In genomic region chr6:76495909-76496308, GRCh38 we compare ENCODE assay signal across 35 cellular contexts.
"Had no signal": no experiment of that assay in that cellular context is flagged by ENCODE, and none has a peak within 500 bp of the region (broad histone marks: within the 10 kb centered on the region; RNA-seq: fewer than 3 reads in every experiment).

No MANE protein-coding gene starts in this region.

- H3K4me3 ChIP-seq: esophagus squamous epithelium, heart right ventricle, pancreas, prostate gland, skin epidermis, upper lobe of left lung, vagina had no signal

- ATAC-seq: activated CD8-positive, alpha-beta memory T cell treated with anti-CD3 and anti-CD28 coated beads, Interleukin-2, amount 10 ng/mL, durations not matched to agents 7 days and 5 days; heart right ventricle; naive thymus-derived CD4-positive, alpha-beta T cell; pancreas; sciatic nerve; stimulated activated effector memory CD8-positive, alpha-beta T cell treated with anti-CD3 and anti-CD28 coated beads, Interleukin-12 subunit alpha, Interleukin-12 subunit beta, amount 100 ng/mL, for 72 hours; stimulated activated naive CD8-positive, alpha-beta T cell treated with anti-CD3 and anti-CD28 coated beads, Interleukin-15, amount 100 ng/mL, for 72 hours; WTC11 had no signal

- H3K27me3 Mint-ChIP-seq: activated CD4-positive, alpha-beta memory T cell treated with anti-CD3 and anti-CD28 coated beads, Interleukin-2, amount 10 ng/mL, durations not matched to agents 7 days and 5 days; activated CD4-positive, alpha-beta T cell treated with anti-CD3 and anti-CD28 coated beads, Interleukin-2, amount 10 ng/mL, durations not matched to agents 7 days and 5 days; activated CD8-positive, alpha-beta memory T cell treated with anti-CD3 and anti-CD28 coated beads, Interleukin-2, amount 10 ng/mL, durations not matched to agents 7 days and 5 days; activated naive CD4-positive, alpha-beta T cell treated with anti-CD3 and anti-CD28 coated beads, Interleukin-2, amount 50 U/mL, for 24 hours; central memory CD8-positive, alpha-beta T cell; naive thymus-derived CD4-positive, alpha-beta T cell; stimulated activated naive CD8-positive, alpha-beta T cell treated with anti-CD3 and anti-CD28 coated beads, Interleukin-15, amount 100 ng/mL, for 72 hours had no signal

- H3K36me3 Mint-ChIP-seq: activated CD8-positive, alpha-beta memory T cell treated with anti-CD3 and anti-CD28 coated beads, Interleukin-2, amount 10 ng/mL, durations not matched to agents 7 days and 5 days; activated naive CD4-positive, alpha-beta T cell treated with anti-CD3 and anti-CD28 coated beads, Interleukin-2, amount 50 U/mL, for 24 hours; stimulated activated effector memory CD8-positive, alpha-beta T cell treated with anti-CD3 and anti-CD28 coated beads, Interleukin-12 subunit alpha, Interleukin-12 subunit beta, amount 100 ng/mL, for 72 hours had no signal

- H3K4me3 Mint-ChIP-seq: activated CD4-positive, alpha-beta memory T cell treated with anti-CD3 and anti-CD28 coated beads, Interleukin-2, amount 10 ng/mL, durations not matched to agents 7 days and 5 days; activated CD4-positive, alpha-beta T cell treated with anti-CD3 and anti-CD28 coated beads, Interleukin-2, amount 10 ng/mL, durations not matched to agents 7 days and 5 days; activated CD8-positive, alpha-beta memory T cell treated with anti-CD3 and anti-CD28 coated beads, Interleukin-2, amount 10 ng/mL, durations not matched to agents 7 days and 5 days; activated naive CD4-positive, alpha-beta T cell treated with anti-CD3 and anti-CD28 coated beads, Interleukin-2, amount 50 U/mL, for 24 hours; central memory CD8-positive, alpha-beta T cell; naive thymus-derived CD4-positive, alpha-beta T cell; neural crest cell; stimulated activated effector memory CD8-positive, alpha-beta T cell treated with anti-CD3 and anti-CD28 coated beads, Interleukin-12 subunit alpha, Interleukin-12 subunit beta, amount 100 ng/mL, for 72 hours; stimulated activated naive CD8-positive, alpha-beta T cell treated with anti-CD3 and anti-CD28 coated beads, Interleukin-15, amount 100 ng/mL, for 72 hours; WTC11 had no signal

- FAIRE-seq: bronchial epithelial cell, colon, endometrium, pancreas had no signal

- H3K9me3 ChIP-seq: pancreas, prostate gland, vagina had no signal

- DNase-seq: activated CD4-positive, alpha-beta memory T cell treated with anti-CD3 and anti-CD28 coated beads, Interleukin-2, amount 10 ng/mL, durations not matched to agents 7 days and 5 days; activated CD4-positive, alpha-beta T cell treated with anti-CD3 and anti-CD28 coated beads for 1 hour; activated CD4-positive, alpha-beta T cell treated with anti-CD3 and anti-CD28 coated beads, Interleukin-2, amount 10 ng/mL, durations not matched to agents 7 days and 5 days; activated CD8-positive, alpha-beta memory T cell treated with anti-CD3 and anti-CD28 coated beads, Interleukin-2, amount 10 ng/mL, durations not matched to agents 7 days and 5 days; activated T-cell treated with anti-CD3 and anti-CD28 coated beads, Interleukin-2, amount 50 U/mL, for 48 hours; anterior cingulate cortex; dermis blood vessel endothelial cell; effector CD4-positive, alpha-beta T cell; esophagus squamous epithelium; foreskin melanocyte; heart right ventricle; midbrain; naive thymus-derived CD4-positive, alpha-beta T cell; nucleus accumbens; pancreas; retina; stimulated activated CD4-positive, alpha-beta T cell treated with anti-CD3 and anti-CD28 coated beads, Interleukin-4, amount 100 ng/mL, for 24 hours; stimulated activated naive CD8-positive, alpha-beta T cell treated with anti-CD3 and anti-CD28 coated beads, Interleukin-15, amount 100 ng/mL, for 72 hours; substantia nigra; T1000; upper lobe of left lung had no signal

- H3K27me3 ChIP-seq: esophagus squamous epithelium, heart right ventricle, pancreas, upper lobe of left lung, vagina had no signal

- H3K4me1 Mint-ChIP-seq: activated CD4-positive, alpha-beta memory T cell treated with anti-CD3 and anti-CD28 coated beads, Interleukin-2, amount 10 ng/mL, durations not matched to agents 7 days and 5 days; activated CD4-positive, alpha-beta T cell treated with anti-CD3 and anti-CD28 coated beads, Interleukin-2, amount 10 ng/mL, durations not matched to agents 7 days and 5 days; activated CD8-positive, alpha-beta memory T cell treated with anti-CD3 and anti-CD28 coated beads, Interleukin-2, amount 10 ng/mL, durations not matched to agents 7 days and 5 days; activated naive CD4-positive, alpha-beta T cell treated with anti-CD3 and anti-CD28 coated beads, Interleukin-2, amount 50 U/mL, for 24 hours; central memory CD8-positive, alpha-beta T cell; naive thymus-derived CD4-positive, alpha-beta T cell; neural crest cell; stimulated activated effector memory CD8-positive, alpha-beta T cell treated with anti-CD3 and anti-CD28 coated beads, Interleukin-12 subunit alpha, Interleukin-12 subunit beta, amount 100 ng/mL, for 72 hours; stimulated activated naive CD8-positive, alpha-beta T cell treated with anti-CD3 and anti-CD28 coated beads, Interleukin-15, amount 100 ng/mL, for 72 hours; WTC11 had no signal

- H3K27ac Mint-ChIP-seq: activated CD4-positive, alpha-beta memory T cell treated with anti-CD3 and anti-CD28 coated beads, Interleukin-2, amount 10 ng/mL, durations not matched to agents 7 days and 5 days; activated CD4-positive, alpha-beta T cell treated with anti-CD3 and anti-CD28 coated beads, Interleukin-2, amount 10 ng/mL, durations not matched to agents 7 days and 5 days; activated CD8-positive, alpha-beta memory T cell treated with anti-CD3 and anti-CD28 coated beads, Interleukin-2, amount 10 ng/mL, durations not matched to agents 7 days and 5 days; activated naive CD4-positive, alpha-beta T cell treated with anti-CD3 and anti-CD28 coated beads, Interleukin-2, amount 50 U/mL, for 24 hours; activated T-helper 2 cell treated with anti-CD3 and anti-CD28 coated beads, Interferon-gamma antibody, Interleukin-2, Interleukin-4, amounts not matched to agents 10 μg/mL and 5 μg/mL and 100 μg/mL, durations not matched to agents 14 hours and 24 hours and 36 hours; naive thymus-derived CD4-positive, alpha-beta T cell; stimulated activated effector memory CD8-positive, alpha-beta T cell treated with anti-CD3 and anti-CD28 coated beads, Interleukin-12 subunit alpha, Interleukin-12 subunit beta, amount 100 ng/mL, for 72 hours; stimulated activated naive CD8-positive, alpha-beta T cell treated with anti-CD3 and anti-CD28 coated beads, Interleukin-15, amount 100 ng/mL, for 72 hours; WTC11 had no signal

- H3K36me3 ChIP-seq: esophagus squamous epithelium, heart right ventricle, pancreas, prostate gland, upper lobe of left lung, vagina had no signal

- H3K4me1 ChIP-seq: esophagus squamous epithelium, heart right ventricle, pancreas, prostate gland, upper lobe of left lung, vagina had no signal

- H3K27ac ChIP-seq: epithelial cell of prostate, esophagus squamous epithelium, heart right ventricle, pancreas, prostate gland, skin epidermis, upper lobe of left lung, vagina had no signal
